ENCODE assay signal across 27 cellular contexts in genomic region chr14:32531942-32532341, GRCh38.
"Had no signal": no experiment of that assay in that cellular context is flagged by ENCODE, and none has a peak within 500 bp of the region (broad histone marks: within the 10 kb centered on the region; RNA-seq: fewer than 3 reads in every experiment).

No MANE protein-coding gene starts in this region.

- H3K4me1 ChIP-seq: adrenal gland, body of pancreas, colonic mucosa had no signal

- H3K27me3 ChIP-seq: adrenal gland, body of pancreas, colonic mucosa, heart left ventricle had no signal

- H3K9me3 ChIP-seq: adrenal gland, body of pancreas, colonic mucosa, heart left ventricle had no signal

- DNase-seq: activated CD4-positive, alpha-beta memory T cell treated with anti-CD3 and anti-CD28 coated beads for 36 hours; activated CD4-positive, alpha-beta T cell treated with anti-CD3 and anti-CD28 coated beads for 36 hours; activated CD4-positive, alpha-beta T cell treated with anti-CD3 and anti-CD28 coated beads, Interleukin-2, amount 10 ng/mL, durations not matched to agents 24 days and 14 days; activated CD4-positive, CD25-positive, alpha-beta regulatory T cell; activated CD4-positive, CD25-positive, alpha-beta regulatory T cell treated with anti-CD3 and anti-CD28 coated beads, Interleukin-2, amount 50 U/mL, for 72 hours; activated CD8-positive, alpha-beta memory T cell treated with anti-CD3 and anti-CD28 coated beads, Interleukin-2, amount 10 ng/mL, durations not matched to agents 7 days and 5 days; activated CD8-positive, alpha-beta memory T cell treated with anti-CD3 and anti-CD28 coated beads, Interleukin-2, amount 50 U/mL, for 4 hours; activated CD8-positive, alpha-beta T cell treated with anti-CD3 and anti-CD28 coated beads, Interleukin-2, amount 10 ng/mL, durations not matched to agents 7 days and 5 days; activated effector memory CD4-positive, alpha-beta T cell treated with anti-CD3 and anti-CD28 coated beads, Interleukin-2, amount 50 U/mL, for 16 hours; activated naive CD4-positive, alpha-beta T cell treated with anti-CD3 and anti-CD28 coated beads for 36 hours; activated naive CD8-positive, alpha-beta T cell treated with anti-CD3 and anti-CD28 coated beads for 36 hours; activated naive CD8-positive, alpha-beta T cell treated with anti-CD3 and anti-CD28 coated beads, Interleukin-2, amount 50 U/mL, for 24 hours; activated T-cell treated with anti-CD3 and anti-CD28 coated beads, Interleukin-2, amount 50 U/mL, for 1 hour; activated T-cell treated with anti-CD3 and anti-CD28 coated beads, Interleukin-2, amount 50 U/mL, for 48 hours; adrenal gland; amygdala; aorta; body of pancreas; central memory CD4-positive, alpha-beta T cell; cerebellar nuclear complex; colonic mucosa; effector memory CD4-positive, alpha-beta T cell; endodermal cell; foreskin fibroblast; glutamatergic neuron; heart left ventricle; T-helper 2 cell had no signal

- H3K36me3 ChIP-seq: adrenal gland, colonic mucosa had no signal

- H3K4me3 ChIP-seq: adrenal gland, body of pancreas, colonic mucosa, heart left ventricle had no signal

- H3K27ac ChIP-seq: adrenal gland, body of pancreas, colonic mucosa had no signal
